ENCODE assay signal across 1 cellular context in the genomic region with DNA sequence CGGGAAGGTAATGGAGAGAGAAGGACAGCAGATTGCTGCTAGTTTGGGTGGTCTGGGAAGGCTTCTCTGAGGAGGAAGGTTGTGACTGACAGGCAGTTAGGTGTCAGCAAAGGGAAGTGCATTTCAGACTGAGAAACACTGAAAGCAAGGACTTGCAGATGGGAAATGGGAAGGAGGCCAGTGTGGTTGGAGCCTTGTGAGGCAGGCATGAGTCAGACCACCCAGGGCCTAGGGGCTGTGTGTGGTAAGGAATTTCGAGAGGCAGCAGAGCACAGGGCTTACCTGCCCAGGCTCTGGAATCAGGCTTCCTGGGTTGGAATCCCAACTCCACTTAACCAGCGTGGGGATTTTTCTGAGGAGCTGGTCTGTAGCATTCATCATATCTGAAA.
TF ChIP-seq lines count a peak whose summit lies in the region.

No MANE protein-coding gene starts in this region.

TF ChIP-seq in HCT116, 20 proteins besides CTCF, POLR2A, EP300 and RAD21 (continued from another document):
- TF ChIP-seq, protein P1, sequence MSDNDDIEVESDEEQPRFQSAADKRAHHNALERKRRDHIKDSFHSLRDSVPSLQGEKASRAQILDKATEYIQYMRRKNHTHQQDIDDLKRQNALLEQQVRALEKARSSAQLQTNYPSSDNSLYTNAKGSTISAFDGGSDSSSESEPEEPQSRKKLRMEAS (IDR thresholded peaks at IDR 0.05): peak; percentile 67; the same call in 1 of the 2 replicates
- TF ChIP-seq EGR1 (IDR thresholded peaks at IDR 0.05; ENCODE audit: low read depth): no peak
- TF ChIP-seq POLR2AphosphoS5 (IDR thresholded peaks at IDR 0.05; ENCODE audit: low read depth, low read length): peak; percentile 37; the same call in 1 of the 2 replicates
- no peak for TF ChIP-seq EZH2 (IDR thresholded peaks at IDR 0.05)
- TF ChIP-seq ATF3 (IDR thresholded peaks at IDR 0.05): no peak; the same call in 1 of the 2 replicates
- peak; percentile 32 for TF ChIP-seq ZBTB33 (IDR thresholded peaks at IDR 0.05; ENCODE audit: extremely low read depth, insufficient replicate concordance, low read length)
- no peak for TF ChIP-seq YY1 (IDR thresholded peaks at IDR 0.05; ENCODE audit: extremely low read depth, insufficient replicate concordance, low read depth, low read length)
- no peak for TF ChIP-seq TCF7L2 (IDR thresholded peaks at IDR 0.05; ENCODE audit: borderline replicate concordance, extremely low read depth, insufficient read depth, insufficient read length)
- TF ChIP-seq CBX3 (IDR thresholded peaks at IDR 0.05; ENCODE audit: low read depth): peak; percentile 89
- TF ChIP-seq JUND (IDR thresholded peaks at IDR 0.05): peak; percentile 79
- TF ChIP-seq, protein P2, sequence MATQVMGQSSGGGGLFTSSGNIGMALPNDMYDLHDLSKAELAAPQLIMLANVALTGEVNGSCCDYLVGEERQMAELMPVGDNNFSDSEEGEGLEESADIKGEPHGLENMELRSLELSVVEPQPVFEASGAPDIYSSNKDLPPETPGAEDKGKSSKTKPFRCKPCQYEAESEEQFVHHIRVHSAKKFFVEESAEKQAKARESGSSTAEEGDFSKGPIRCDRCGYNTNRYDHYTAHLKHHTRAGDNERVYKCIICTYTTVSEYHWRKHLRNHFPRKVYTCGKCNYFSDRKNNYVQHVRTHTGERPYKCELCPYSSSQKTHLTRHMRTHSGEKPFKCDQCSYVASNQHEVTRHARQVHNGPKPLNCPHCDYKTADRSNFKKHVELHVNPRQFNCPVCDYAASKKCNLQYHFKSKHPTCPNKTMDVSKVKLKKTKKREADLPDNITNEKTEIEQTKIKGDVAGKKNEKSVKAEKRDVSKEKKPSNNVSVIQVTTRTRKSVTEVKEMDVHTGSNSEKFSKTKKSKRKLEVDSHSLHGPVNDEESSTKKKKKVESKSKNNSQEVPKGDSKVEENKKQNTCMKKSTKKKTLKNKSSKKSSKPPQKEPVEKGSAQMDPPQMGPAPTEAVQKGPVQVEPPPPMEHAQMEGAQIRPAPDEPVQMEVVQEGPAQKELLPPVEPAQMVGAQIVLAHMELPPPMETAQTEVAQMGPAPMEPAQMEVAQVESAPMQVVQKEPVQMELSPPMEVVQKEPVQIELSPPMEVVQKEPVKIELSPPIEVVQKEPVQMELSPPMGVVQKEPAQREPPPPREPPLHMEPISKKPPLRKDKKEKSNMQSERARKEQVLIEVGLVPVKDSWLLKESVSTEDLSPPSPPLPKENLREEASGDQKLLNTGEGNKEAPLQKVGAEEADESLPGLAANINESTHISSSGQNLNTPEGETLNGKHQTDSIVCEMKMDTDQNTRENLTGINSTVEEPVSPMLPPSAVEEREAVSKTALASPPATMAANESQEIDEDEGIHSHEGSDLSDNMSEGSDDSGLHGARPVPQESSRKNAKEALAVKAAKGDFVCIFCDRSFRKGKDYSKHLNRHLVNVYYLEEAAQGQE (IDR thresholded peaks at IDR 0.05; ENCODE audit: low read depth): no peak
- TF ChIP-seq ELF1 (IDR thresholded peaks at IDR 0.05; ENCODE audit: borderline replicate concordance, low read depth): no peak
- peak; percentile 41 for TF ChIP-seq CEBPB (IDR thresholded peaks at IDR 0.05; ENCODE audit: low read depth)
- TF ChIP-seq ZNF274 (IDR thresholded peaks at IDR 0.05; ENCODE audit: low read depth, low read length): no peak
- no peak for TF ChIP-seq ZFX (IDR thresholded peaks at IDR 0.05)
TF ChIP-seq in HCT116: peak in this region for 9.
